ENCODE assay signal across 9 cellular contexts in genomic region chr1:17489764-17490417, GRCh38. TPM values are rescaled to one million over a fixed set of nuclear protein-coding genes. Genes with fewer than 3 reads are reported as not detected.
DNase-seq lines count a peak whose midpoint lies in the region; ATAC-seq and TF ChIP-seq lines count a peak whose summit lies in the region.
"Not testable (repeated sequence)": the region's sequence is repeated elsewhere in the genome, so short reads cannot be mapped to it uniquely, and the experiment has no call there.
"Had no signal": no experiment of that assay in that cellular context is flagged by ENCODE, and none has a peak within 500 bp of the region (broad histone marks: within the 10 kb centered on the region; RNA-seq: fewer than 3 reads in every experiment).

No MANE protein-coding gene starts in this region.

- H3K4me2 ChIP-seq in HCT116 (ENCODE audit: low read length), result peak overlapping the region; percentile 65; the same call in 1 of the 2 replicates
- not testable (repeated sequence) for H3K4me2 ChIP-seq in hepatocyte

- not testable (repeated sequence) for BruUV-seq in HCT116 (replicated peaks; lab: Mats Ljungman, UMichigan)

- peaks cover 15% of the 10 kb centered on the region for H3K4me1 Mint-ChIP-seq in nephron

- not testable (repeated sequence) for H2AFZ ChIP-seq in HCT116 (ENCODE audit: low read depth, low read length, poor library complexity, severe bottlenecking); hepatocyte

- intact Hi-C loops in HCT116 (cut with micrococcal nuclease), result loop anchor here (10.0 kb wide), 2 partner anchors 435 to 1085 kb away; partner anchors contain the start of gene SDHB
- intact Hi-C loops in breast epithelium (cut with DNase I; ENCODE audit: low total_unique reads); uterus (cut with DNase I; ENCODE audit: low total_unique reads): not testable (repeated sequence)

- not testable (repeated sequence) for H3K36me3 ChIP-seq in HCT116 (ENCODE audit: control insufficient read depth in 1 of 2, insufficient read depth in 2 of 2, low read length in 2 of 2); breast epithelium; hepatocyte (replicated peaks; ENCODE audit: insufficient read depth, low read depth); liver (ENCODE audit: control insufficient read depth in 4 of 4, insufficient read depth in 3 of 4, low read depth in 1 of 4, low read length in 3 of 4); uterus

- 91% methylated on average over 16 of the region's 16 CpGs for WGBS in hepatocyte (ENCODE audit: low lambda C conversion rate, missing lambda C conversion rate)
- WGBS in liver, result 47% methylated on average over 16 of the region's 16 CpGs

- TF ChIP-seq CTCF in HCT116 (IDR thresholded peaks at IDR 0.05 in 2 of 3, conservative IDR thresholded peaks at IDR 0.05 in 1 of 3; ENCODE audit: borderline replicate concordance in 1 of 3, insufficient read depth in 1 of 3, low read depth in 2 of 3, low read length in 2 of 3); RWPE1 (conservative IDR thresholded peaks at IDR 0.05; ENCODE audit: low read depth); breast epithelium (IDR thresholded peaks at IDR 0.05); hepatocyte (IDR thresholded peaks at IDR 0.05; ENCODE audit: poor library complexity); liver (IDR thresholded peaks at IDR 0.05; ENCODE audit: low read depth, low read length, missing input control); nephron (IDR thresholded peaks at IDR 0.05; ENCODE audit: unreplicated experiment in 3 of 3); uterus (IDR thresholded peaks at IDR 0.05): not testable (repeated sequence)

- not testable (repeated sequence) for TF ChIP-seq RAD21 in HCT116 (IDR thresholded peaks at IDR 0.05; ENCODE audit: low read depth); liver (IDR thresholded peaks at IDR 0.05)

- H3K27ac ChIP-seq in HCT116 (ENCODE audit: low read depth, low read length), result not testable (repeated sequence)
- H3K27ac ChIP-seq in RWPE1, result 0 out of 2 replicates have a peak overlapping the region, but pooled peaks have one; percentile 9
- peak overlapping the region; percentile 16 to 84 for H3K27ac ChIP-seq in breast epithelium
- H3K27ac ChIP-seq in hepatocyte, result peak overlapping the region; percentile 22
- peak overlapping the region; percentile 88 to 98 for H3K27ac ChIP-seq in liver (ENCODE audit: low read depth in 1 of 2, low read length in 2 of 2)
- peak overlapping the region; percentile 59 to 67 for H3K27ac ChIP-seq in uterus

- H3K27ac Mint-ChIP-seq in nephron, result peak overlapping the region; percentile 47 to 72 (median 59)

- H3K36me3 Mint-ChIP-seq in nephron (ENCODE audit: low read depth), result not testable (repeated sequence)

- H3K27me3 ChIP-seq in HCT116 (ENCODE audit: insufficient read depth, low read length); breast epithelium; hepatocyte; liver (ENCODE audit: control insufficient read depth in 4 of 4, insufficient read depth in 4 of 4, low read length in 3 of 4); uterus: not testable (repeated sequence)

- H3K79me2 ChIP-seq in HCT116 (ENCODE audit: insufficient read depth, low read length); hepatocyte: not testable (repeated sequence)

- not testable (repeated sequence) for ATAC-seq in HCT116

- CTCF ChIA-PET in HCT116 (lab: Charles Lee), result interaction anchor here (1.1 kb wide), 1 partner anchor 13 kb away, joined by 3 read pairs; no protein-coding TSS in a partner anchor
- CTCF ChIA-PET in RWPE1 (lab: Yijun Ruan, JAX), result interaction anchor here (0.7 kb wide), 1 partner anchor 97 kb away, joined by 3 read pairs; no protein-coding TSS in a partner anchor

- H4K20me1 ChIP-seq in HCT116 (ENCODE audit: insufficient read depth); hepatocyte (ENCODE audit: insufficient read depth, poor library complexity, severe bottlenecking): not testable (repeated sequence)

- TF ChIP-seq POLR2A in HCT116 (IDR thresholded peaks at IDR 0.05; ENCODE audit: borderline replicate concordance, extremely low read depth, insufficient read depth, insufficient read length); breast epithelium (IDR thresholded peaks at IDR 0.05); uterus (IDR thresholded peaks at IDR 0.05): not testable (repeated sequence)

- RAD21 ChIA-PET in HCT116 (lab: Charles Lee; ENCODE audit: low non-redundant PET in 1 of 2, low total read pairs in 2 of 2, uncharacterized antibody in 2 of 2, unreplicated experiment in 2 of 2), result not testable (repeated sequence)

- H3K4me1 ChIP-seq in HCT116 (ENCODE audit: control insufficient read depth in 1 of 2, insufficient read depth in 2 of 2, low read length in 2 of 2) (peaks cover 32 to 70% of the 10 kb centered on the region in 2 experiments), liver (ENCODE audit: control insufficient read depth in 4 of 4, insufficient read depth in 4 of 4, low read length in 3 of 4) (peaks cover 0 to 10% (median 6%) of the 10 kb centered on the region in 4 donors)
- not testable (repeated sequence) for H3K4me1 ChIP-seq in breast epithelium; hepatocyte (ENCODE audit: insufficient read depth); uterus

- POLR2A ChIA-PET in HCT116 (lab: Charles Lee); RWPE1 (lab: Yijun Ruan, JAX; ENCODE audit: low non-redundant PET): not testable (repeated sequence)

- peaks cover 20% of the 10 kb centered on the region for H3K27me3 Mint-ChIP-seq in nephron (ENCODE audit: low read depth)

- H3K9ac ChIP-seq in HCT116 (ENCODE audit: low read length), result not testable (repeated sequence)
- H3K9ac ChIP-seq in liver (ENCODE audit: low read depth in 1 of 2, low read length in 2 of 2), result peak overlapping the region in 1 of 2 donors; percentile 42

- not testable (repeated sequence) for DNase-seq in HCT116 (ENCODE audit: low read depth, low spot score); RWPE1 (ENCODE audit: low spot score); breast epithelium (ENCODE audit: low spot score in 2 of 2); hepatocyte (ENCODE audit: low spot score); uterus

- not testable (repeated sequence) for H3K4me3 Mint-ChIP-seq in nephron

- H3K4me3 ChIP-seq in HCT116 (replicated peaks in 1 of 2; ENCODE audit: low read depth in 1 of 2, low read length in 2 of 2); breast epithelium; hepatocyte; liver (ENCODE audit: low read depth in 1 of 3, low read length in 3 of 3); uterus: not testable (repeated sequence)

- H3K9me2 ChIP-seq in HCT116 (ENCODE audit: insufficient read depth); hepatocyte (replicated peaks; ENCODE audit: insufficient read depth): not testable (repeated sequence)

- H3K9me3 Mint-ChIP-seq in nephron, result not testable (repeated sequence)

- H3K9me3 ChIP-seq in HCT116 (ENCODE audit: control insufficient read depth in 1 of 2, insufficient read depth in 1 of 2, low read depth in 1 of 2, low read length in 2 of 2); breast epithelium; hepatocyte (ENCODE audit: low read depth); liver (ENCODE audit: control insufficient read depth in 4 of 4, low read length in 3 of 4); uterus: not testable (repeated sequence)

TF ChIP-seq in HCT116, 20 proteins besides CTCF, POLR2A, EP300 and RAD21:
- TF ChIP-seq EGR1 (IDR thresholded peaks at IDR 0.05; ENCODE audit: low read depth), result 0 out of 2 replicates have a peak, but pooled peaks have one; percentile 19

TF ChIP-seq in liver, 16 proteins besides CTCF, POLR2A, EP300 and RAD21:
- peak; percentile 13 for TF ChIP-seq ZBTB33 (IDR thresholded peaks at IDR 0.05)
- peak; percentile 18 for TF ChIP-seq SP1 (IDR thresholded peaks at IDR 0.05)
- peak; percentile 18 for TF ChIP-seq HNF4G (IDR thresholded peaks at IDR 0.05)
- TF ChIP-seq RXRA (IDR thresholded peaks at IDR 0.05), result peak in 1 of 2 donors; percentile 23
- TF ChIP-seq YY1 (IDR thresholded peaks at IDR 0.05), result peak; percentile 22
- peak; percentile 71 to 80 for TF ChIP-seq HNF4A (conservative IDR thresholded peaks at IDR 0.05)

RNA-seq across cellular contexts. Expression of gene ARHGEF10L, which starts 49.6 kb away (rescaled TPM):
- total RNA-seq in HCT116 (2021; ENCODE audit: unreplicated experiment) (14.7 TPM), breast epithelium (10 to 100 TPM; 36.7 to 51.4 (median 49.8) TPM), hepatocyte (33.0 and 48.3 TPM in 2 replicates), liver (100 to 1,000 TPM in 1 of 2 donors, 10 to 100 TPM in 1; 26.3 to 169 TPM), uterus (10 to 100 TPM in 3 of 4 donors, 1 to 10 TPM in 1; 5.6 to 61.9 (median 19.1) TPM)
- polyA plus RNA-seq in HCT116 (2012), result 16.1 and 20.4 TPM in 2 replicates
- polyA plus RNA-seq in hepatocyte (40.4 and 48.2 TPM in 2 replicates), liver (10 to 100 TPM; 54.0 to 60.9 TPM)
- total RNA-seq: CD4-positive, CD25-positive, alpha-beta regulatory T cell; CD8-positive, alpha-beta T cell had no signal
- polyA plus RNA-seq: CD4-positive, CD25-positive, alpha-beta regulatory T cell had no signal

RNA-seq across cellular contexts. Expression of gene RCC2, which starts 50.4 kb away (rescaled TPM):
- 178 TPM for total RNA-seq in HCT116 (2021; ENCODE audit: unreplicated experiment)
- polyA plus RNA-seq in HCT116 (2012), result 126 and 133 TPM in 2 replicates
- 10 to 100 TPM; 21.1 to 39.0 (median 33.2) TPM for total RNA-seq in breast epithelium
- 42.1 and 56.9 TPM in 2 replicates for total RNA-seq in hepatocyte
- 22.5 and 25.1 TPM in 2 replicates for polyA plus RNA-seq in hepatocyte
- 10 to 100 TPM in 1 of 2 donors, 1 to 10 TPM in 1; 8.6 to 36.7 TPM for total RNA-seq in liver
- polyA plus RNA-seq in liver, result 1 to 10 TPM; 2.1 to 7.6 TPM
- 10 to 100 TPM; 11.8 to 50.4 (median 25.7) TPM for total RNA-seq in uterus
